ENCODE assay signal across 1 cellular context in the genomic region with DNA sequence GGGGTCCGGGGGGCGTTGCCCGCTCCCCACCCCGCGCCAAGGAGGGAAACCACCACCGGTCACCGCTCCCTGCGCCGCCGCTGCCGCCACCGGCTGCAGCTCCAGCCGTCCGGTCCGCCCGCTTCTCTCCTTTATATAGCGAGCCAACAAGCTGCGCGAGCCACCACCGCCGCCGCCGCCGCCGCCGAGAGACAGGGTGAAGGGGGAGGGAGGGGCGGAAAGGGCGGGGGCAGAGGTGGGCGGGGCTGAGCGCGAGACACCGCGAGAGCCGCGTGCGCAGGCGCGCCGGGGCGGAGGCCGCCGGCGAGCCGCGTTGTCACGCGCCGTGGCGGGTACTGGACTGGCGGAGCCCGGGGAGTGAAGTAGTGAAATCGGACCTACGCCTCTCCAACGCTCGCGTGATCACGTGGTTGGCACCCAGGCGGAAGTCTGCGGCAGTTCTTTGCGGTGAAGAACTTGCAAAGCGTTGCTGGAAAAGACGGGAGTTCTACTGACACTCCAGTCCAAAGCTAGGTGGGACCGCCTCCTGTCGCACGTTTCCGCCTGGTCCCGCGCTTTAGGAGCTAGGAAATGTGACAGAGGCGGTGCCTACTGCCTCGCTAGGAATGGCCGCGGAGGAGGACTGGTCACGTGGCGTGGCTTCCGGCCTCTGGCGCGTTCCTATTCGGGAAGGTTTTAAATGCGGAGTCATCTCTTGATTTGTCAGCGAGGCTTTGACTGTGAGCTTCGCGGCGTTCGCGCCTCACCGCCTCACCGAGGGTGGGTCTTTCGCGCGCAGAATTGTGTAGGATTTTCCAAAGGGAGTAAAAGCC.
TF ChIP-seq lines count a peak whose summit lies in the region.

TSS of gene GTF2A1 (minus strand) at position 193 of the 812 bp plus-strand sequence. CDS start 441 bp downstream, outside the sequence.

TF ChIP-seq in HepG2, 621 proteins besides CTCF, POLR2A, EP300 and RAD21 (continued from another document and continues in another):
- TF ChIP-seq, protein P1, sequence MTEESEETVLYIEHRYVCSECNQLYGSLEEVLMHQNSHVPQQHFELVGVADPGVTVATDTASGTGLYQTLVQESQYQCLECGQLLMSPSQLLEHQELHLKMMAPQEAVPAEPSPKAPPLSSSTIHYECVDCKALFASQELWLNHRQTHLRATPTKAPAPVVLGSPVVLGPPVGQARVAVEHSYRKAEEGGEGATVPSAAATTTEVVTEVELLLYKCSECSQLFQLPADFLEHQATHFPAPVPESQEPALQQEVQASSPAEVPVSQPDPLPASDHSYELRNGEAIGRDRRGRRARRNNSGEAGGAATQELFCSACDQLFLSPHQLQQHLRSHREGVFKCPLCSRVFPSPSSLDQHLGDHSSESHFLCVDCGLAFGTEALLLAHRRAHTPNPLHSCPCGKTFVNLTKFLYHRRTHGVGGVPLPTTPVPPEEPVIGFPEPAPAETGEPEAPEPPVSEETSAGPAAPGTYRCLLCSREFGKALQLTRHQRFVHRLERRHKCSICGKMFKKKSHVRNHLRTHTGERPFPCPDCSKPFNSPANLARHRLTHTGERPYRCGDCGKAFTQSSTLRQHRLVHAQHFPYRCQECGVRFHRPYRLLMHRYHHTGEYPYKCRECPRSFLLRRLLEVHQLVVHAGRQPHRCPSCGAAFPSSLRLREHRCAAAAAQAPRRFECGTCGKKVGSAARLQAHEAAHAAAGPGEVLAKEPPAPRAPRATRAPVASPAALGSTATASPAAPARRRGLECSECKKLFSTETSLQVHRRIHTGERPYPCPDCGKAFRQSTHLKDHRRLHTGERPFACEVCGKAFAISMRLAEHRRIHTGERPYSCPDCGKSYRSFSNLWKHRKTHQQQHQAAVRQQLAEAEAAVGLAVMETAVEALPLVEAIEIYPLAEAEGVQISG (CRISPR knock-in tag; IDR thresholded peaks at IDR 0.05): peak; percentile 11
- TF ChIP-seq, protein P2, sequence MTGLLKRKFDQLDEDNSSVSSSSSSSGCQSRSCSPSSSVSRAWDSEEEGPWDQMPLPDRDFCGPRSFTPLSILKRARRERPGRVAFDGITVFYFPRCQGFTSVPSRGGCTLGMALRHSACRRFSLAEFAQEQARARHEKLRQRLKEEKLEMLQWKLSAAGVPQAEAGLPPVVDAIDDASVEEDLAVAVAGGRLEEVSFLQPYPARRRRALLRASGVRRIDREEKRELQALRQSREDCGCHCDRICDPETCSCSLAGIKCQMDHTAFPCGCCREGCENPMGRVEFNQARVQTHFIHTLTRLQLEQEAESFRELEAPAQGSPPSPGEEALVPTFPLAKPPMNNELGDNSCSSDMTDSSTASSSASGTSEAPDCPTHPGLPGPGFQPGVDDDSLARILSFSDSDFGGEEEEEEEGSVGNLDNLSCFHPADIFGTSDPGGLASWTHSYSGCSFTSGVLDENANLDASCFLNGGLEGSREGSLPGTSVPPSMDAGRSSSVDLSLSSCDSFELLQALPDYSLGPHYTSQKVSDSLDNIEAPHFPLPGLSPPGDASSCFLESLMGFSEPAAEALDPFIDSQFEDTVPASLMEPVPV (CRISPR knock-in tag; IDR thresholded peaks at IDR 0.05): peak; percentile 81; the same call in 1 of the 2 replicates
- TF ChIP-seq ZNF691 (CRISPR knock-in tag; IDR thresholded peaks at IDR 0.05; ENCODE audit: borderline replicate concordance, low read depth) (no peak), ZNF639 (CRISPR knock-in tag; conservative IDR thresholded peaks at IDR 0.05) (peak; percentile 19; the same call in 1 of the 2 replicates), NCOA2 (CRISPR knock-in tag; IDR thresholded peaks at IDR 0.05) (no peak; the same call in none of the 2 replicates), ZBTB40 (IDR thresholded peaks at IDR 0.05) (no peak), ZBTB40 (CRISPR knock-in tag; IDR thresholded peaks at IDR 0.05) (peak; percentile 92), ASH2L (IDR thresholded peaks at IDR 0.05; ENCODE audit: insufficient read length, low read depth, low read length) (peak; percentile 58), RFX1 (IDR thresholded peaks at IDR 0.05) (no peak), BHLHE40 (IDR thresholded peaks at IDR 0.05; ENCODE audit: low read length) (peak; percentile 84), WIZ (CRISPR knock-in tag; IDR thresholded peaks at IDR 0.05) (peak; percentile 33; the same call in 1 of the 2 replicates), ZNF616 (CRISPR knock-in tag; IDR thresholded peaks at IDR 0.05; ENCODE audit: low read depth) (peak; percentile 78), ZNF3 (CRISPR knock-in tag; IDR thresholded peaks at IDR 0.05) (no peak), ZNF121 (CRISPR knock-in tag; IDR thresholded peaks at IDR 0.05) (no peak), ZNF460 (CRISPR knock-in tag; IDR thresholded peaks at IDR 0.05; ENCODE audit: borderline replicate concordance) (no peak; the same call in 1 of the 2 replicates), ZNF788 (CRISPR knock-in tag; IDR thresholded peaks at IDR 0.05; ENCODE audit: borderline replicate concordance) (peak; percentile 63; the same call in 1 of the 2 replicates), AKAP8 (CRISPR knock-in tag; IDR thresholded peaks at IDR 0.05) (peak; percentile 74; the same call in 1 of the 2 replicates), MEIS2 (CRISPR knock-in tag; IDR thresholded peaks at IDR 0.05) (peak; percentile 48; the same call in 1 of the 2 replicates), ZBTB7A (CRISPR knock-in tag; IDR thresholded peaks at IDR 0.05) (peak; percentile 30; the same call in 1 of the 2 replicates), ZFYVE20 (CRISPR knock-in tag; IDR thresholded peaks at IDR 0.05; ENCODE audit: borderline replicate concordance, low read depth) (peak; percentile 72; the same call in 1 of the 2 replicates), MLLT10 (CRISPR knock-in tag; IDR thresholded peaks at IDR 0.05) (no peak), ONECUT2 (CRISPR knock-in tag; IDR thresholded peaks at IDR 0.05) (0 out of 2 replicates have a peak, but pooled peaks have one; percentile 8), ZNF431 (CRISPR knock-in tag; IDR thresholded peaks at IDR 0.05; ENCODE audit: borderline replicate concordance, low read depth) (peak; percentile 87; the same call in 1 of the 2 replicates), ADNP (CRISPR knock-in tag; IDR thresholded peaks at IDR 0.05) (no peak), HNRNPLL (IDR thresholded peaks at IDR 0.05; ENCODE audit: low read depth, low read length, poor library complexity, severe bottlenecking) (peak; percentile 71), ZSCAN29 (CRISPR knock-in tag; conservative IDR thresholded peaks at IDR 0.05) (peak; percentile 89; the same call in 1 of the 2 replicates)
- TF ChIP-seq, protein P3, sequence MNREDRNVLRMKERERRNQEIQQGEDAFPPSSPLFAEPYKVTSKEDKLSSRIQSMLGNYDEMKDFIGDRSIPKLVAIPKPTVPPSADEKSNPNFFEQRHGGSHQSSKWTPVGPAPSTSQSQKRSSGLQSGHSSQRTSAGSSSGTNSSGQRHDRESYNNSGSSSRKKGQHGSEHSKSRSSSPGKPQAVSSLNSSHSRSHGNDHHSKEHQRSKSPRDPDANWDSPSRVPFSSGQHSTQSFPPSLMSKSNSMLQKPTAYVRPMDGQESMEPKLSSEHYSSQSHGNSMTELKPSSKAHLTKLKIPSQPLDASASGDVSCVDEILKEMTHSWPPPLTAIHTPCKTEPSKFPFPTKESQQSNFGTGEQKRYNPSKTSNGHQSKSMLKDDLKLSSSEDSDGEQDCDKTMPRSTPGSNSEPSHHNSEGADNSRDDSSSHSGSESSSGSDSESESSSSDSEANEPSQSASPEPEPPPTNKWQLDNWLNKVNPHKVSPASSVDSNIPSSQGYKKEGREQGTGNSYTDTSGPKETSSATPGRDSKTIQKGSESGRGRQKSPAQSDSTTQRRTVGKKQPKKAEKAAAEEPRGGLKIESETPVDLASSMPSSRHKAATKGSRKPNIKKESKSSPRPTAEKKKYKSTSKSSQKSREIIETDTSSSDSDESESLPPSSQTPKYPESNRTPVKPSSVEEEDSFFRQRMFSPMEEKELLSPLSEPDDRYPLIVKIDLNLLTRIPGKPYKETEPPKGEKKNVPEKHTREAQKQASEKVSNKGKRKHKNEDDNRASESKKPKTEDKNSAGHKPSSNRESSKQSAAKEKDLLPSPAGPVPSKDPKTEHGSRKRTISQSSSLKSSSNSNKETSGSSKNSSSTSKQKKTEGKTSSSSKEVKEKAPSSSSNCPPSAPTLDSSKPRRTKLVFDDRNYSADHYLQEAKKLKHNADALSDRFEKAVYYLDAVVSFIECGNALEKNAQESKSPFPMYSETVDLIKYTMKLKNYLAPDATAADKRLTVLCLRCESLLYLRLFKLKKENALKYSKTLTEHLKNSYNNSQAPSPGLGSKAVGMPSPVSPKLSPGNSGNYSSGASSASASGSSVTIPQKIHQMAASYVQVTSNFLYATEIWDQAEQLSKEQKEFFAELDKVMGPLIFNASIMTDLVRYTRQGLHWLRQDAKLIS (CRISPR knock-in tag; IDR thresholded peaks at IDR 0.05): no peak
- TF ChIP-seq, protein P4, sequence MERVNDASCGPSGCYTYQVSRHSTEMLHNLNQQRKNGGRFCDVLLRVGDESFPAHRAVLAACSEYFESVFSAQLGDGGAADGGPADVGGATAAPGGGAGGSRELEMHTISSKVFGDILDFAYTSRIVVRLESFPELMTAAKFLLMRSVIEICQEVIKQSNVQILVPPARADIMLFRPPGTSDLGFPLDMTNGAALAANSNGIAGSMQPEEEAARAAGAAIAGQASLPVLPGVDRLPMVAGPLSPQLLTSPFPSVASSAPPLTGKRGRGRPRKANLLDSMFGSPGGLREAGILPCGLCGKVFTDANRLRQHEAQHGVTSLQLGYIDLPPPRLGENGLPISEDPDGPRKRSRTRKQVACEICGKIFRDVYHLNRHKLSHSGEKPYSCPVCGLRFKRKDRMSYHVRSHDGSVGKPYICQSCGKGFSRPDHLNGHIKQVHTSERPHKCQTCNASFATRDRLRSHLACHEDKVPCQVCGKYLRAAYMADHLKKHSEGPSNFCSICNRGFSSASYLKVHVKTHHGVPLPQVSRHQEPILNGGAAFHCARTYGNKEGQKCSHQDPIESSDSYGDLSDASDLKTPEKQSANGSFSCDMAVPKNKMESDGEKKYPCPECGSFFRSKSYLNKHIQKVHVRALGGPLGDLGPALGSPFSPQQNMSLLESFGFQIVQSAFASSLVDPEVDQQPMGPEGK (CRISPR knock-in tag; IDR thresholded peaks at IDR 0.05): peak; percentile 67
